1 cellular context compared by ENCODE assay signal in genomic region chr20:25058051-25058796, GRCh38.
A peak's percentile ranks its signal among the peaks of the same experiment; 100 is the strongest.
TF ChIP-seq lines count a peak whose summit lies in the region.

Gene ACSS1, minus strand, starts transcription at chr20:25058139. Its CDS starts 37 bp downstream, at chr20:25058102.

TF ChIP-seq in WTC11, 78 proteins besides CTCF, POLR2A, EP300 and RAD21 (continued from another document):
- TF ChIP-seq PREB (CRISPR knock-in tag; IDR thresholded peaks at IDR 0.05; ENCODE audit: borderline replicate concordance) (no peak), CREB1 (CRISPR knock-in tag; IDR thresholded peaks at IDR 0.05) (peak; percentile 89)
- TF ChIP-seq, protein P1, sequence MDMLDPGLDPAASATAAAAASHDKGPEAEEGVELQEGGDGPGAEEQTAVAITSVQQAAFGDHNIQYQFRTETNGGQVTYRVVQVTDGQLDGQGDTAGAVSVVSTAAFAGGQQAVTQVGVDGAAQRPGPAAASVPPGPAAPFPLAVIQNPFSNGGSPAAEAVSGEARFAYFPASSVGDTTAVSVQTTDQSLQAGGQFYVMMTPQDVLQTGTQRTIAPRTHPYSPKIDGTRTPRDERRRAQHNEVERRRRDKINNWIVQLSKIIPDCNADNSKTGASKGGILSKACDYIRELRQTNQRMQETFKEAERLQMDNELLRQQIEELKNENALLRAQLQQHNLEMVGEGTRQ (CRISPR knock-in tag; IDR thresholded peaks at IDR 0.05): peak; percentile 52
- TF ChIP-seq, protein P2, sequence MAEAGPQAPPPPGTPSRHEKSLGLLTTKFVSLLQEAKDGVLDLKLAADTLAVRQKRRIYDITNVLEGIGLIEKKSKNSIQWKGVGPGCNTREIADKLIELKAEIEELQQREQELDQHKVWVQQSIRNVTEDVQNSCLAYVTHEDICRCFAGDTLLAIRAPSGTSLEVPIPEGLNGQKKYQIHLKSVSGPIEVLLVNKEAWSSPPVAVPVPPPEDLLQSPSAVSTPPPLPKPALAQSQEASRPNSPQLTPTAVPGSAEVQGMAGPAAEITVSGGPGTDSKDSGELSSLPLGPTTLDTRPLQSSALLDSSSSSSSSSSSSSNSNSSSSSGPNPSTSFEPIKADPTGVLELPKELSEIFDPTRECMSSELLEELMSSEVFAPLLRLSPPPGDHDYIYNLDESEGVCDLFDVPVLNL (CRISPR knock-in tag; IDR thresholded peaks at IDR 0.05; ENCODE audit: borderline replicate concordance, low read depth): peak; percentile 82; the same call in 1 of the 2 replicates
TF ChIP-seq in WTC11: peak in this region for 37.
